In genomic region chr14:91300283-91300841, GRCh38 we compare ENCODE assay signal across 18 cellular contexts. TPM values are rescaled to one million over a fixed set of nuclear protein-coding genes. Genes with fewer than 3 reads are reported as not detected.
A peak's percentile ranks its signal among the peaks of the same experiment; 100 is the strongest.
DNase-seq lines count a peak whose midpoint lies in the region; FAIRE-seq lines count a peak whose summit lies in the region.
"Had no signal": no experiment of that assay in that cellular context is flagged by ENCODE, and none has a peak within 500 bp of the region (broad histone marks: within the 10 kb centered on the region; RNA-seq: fewer than 3 reads in every experiment).

No MANE protein-coding gene starts in this region.

- peak overlapping the region; percentile 73 for H3K27ac Mint-ChIP-seq in activated naive CD4-positive, alpha-beta T cell treated with anti-CD3 and anti-CD28 coated beads, Interleukin-2, amount 50 U/mL, for 24 hours
- H3K27ac Mint-ChIP-seq in activated T-helper 1 cell treated with anti-CD3 and anti-CD28 coated beads, Interleukin-12 subunit alpha, Interleukin-12 subunit beta, Interleukin-2, Interleukin-4 antibody, amounts not matched to agents 30 ng/mL and 10 ng/mL and 1 ng/mL, durations not matched to agents 14 hours and 24 hours and 36 hours = peak overlapping the region; percentile 62

- H3K9me3 Mint-ChIP-seq in activated naive CD4-positive, alpha-beta T cell treated with anti-CD3 and anti-CD28 coated beads, Interleukin-2, amount 50 U/mL, for 24 hours = no peaks in the 10 kb centered on the region
- no peaks in the 10 kb centered on the region for H3K9me3 Mint-ChIP-seq in activated T-helper 1 cell treated with anti-CD3 and anti-CD28 coated beads, Interleukin-12 subunit alpha, Interleukin-12 subunit beta, Interleukin-2, Interleukin-4 antibody, amounts not matched to agents 30 ng/mL and 10 ng/mL and 1 ng/mL, durations not matched to agents 14 hours and 24 hours and 36 hours
- H3K9me3 Mint-ChIP-seq: neural crest cell had no signal

- H3K27me3 Mint-ChIP-seq in activated naive CD4-positive, alpha-beta T cell treated with anti-CD3 and anti-CD28 coated beads, Interleukin-2, amount 50 U/mL, for 24 hours = no peaks in the 10 kb centered on the region
- no peaks in the 10 kb centered on the region for H3K27me3 Mint-ChIP-seq in activated T-helper 1 cell treated with anti-CD3 and anti-CD28 coated beads, Interleukin-12 subunit alpha, Interleukin-12 subunit beta, Interleukin-2, Interleukin-4 antibody, amounts not matched to agents 30 ng/mL and 10 ng/mL and 1 ng/mL, durations not matched to agents 14 hours and 24 hours and 36 hours (ENCODE audit: insufficient read depth)

- DNase-seq in activated naive CD4-positive, alpha-beta T cell treated with Interleukin-2 at 50 U/mL for 16 hours = no peak
- no peak for DNase-seq in activated T-helper 1 cell treated with anti-CD3 and anti-CD28 coated beads, Interleukin-12 subunit alpha, Interleukin-12 subunit beta, Interleukin-2, Interleukin-4 antibody, amounts not matched to agents 30 ng/mL and 10 ng/mL and 1 ng/mL, durations not matched to agents 14 hours and 24 hours and 36 hours (ENCODE audit: low spot score)
- peak; percentile 50 for DNase-seq in kidney tubule cell (ENCODE audit: low spot score)
- peak; percentile 28 for DNase-seq in urothelium cell line (ENCODE audit: low spot score)
- DNase-seq in NCI-H2171 treated with DMSO at 0.1 percent for 48 hours (lab: John Stamatoyannopoulos, UW) = no peak
- DNase-seq in mucosa of gallbladder (ENCODE audit: low spot score) = no peak
- no peak for DNase-seq in nucleus accumbens (lab: John Stamatoyannopoulos, UW)
- DNase-seq: activated CD4-positive, CD25-positive, alpha-beta regulatory T cell; AML-193; brain microvascular endothelial cell; left ventricle myocardium superior; Peyer's patch; sigmoid colon; stimulated activated CD4-positive, alpha-beta T cell treated with anti-CD3 and anti-CD28 coated beads, Interleukin-4, amount 100 ng/mL, for 24 hours; SW 1271; uterus had no signal

- peaks cover 43% of the 10 kb centered on the region for H3K4me1 Mint-ChIP-seq in activated naive CD4-positive, alpha-beta T cell treated with anti-CD3 and anti-CD28 coated beads, Interleukin-2, amount 50 U/mL, for 24 hours
- H3K4me1 Mint-ChIP-seq in activated T-helper 1 cell treated with anti-CD3 and anti-CD28 coated beads, Interleukin-12 subunit alpha, Interleukin-12 subunit beta, Interleukin-2, Interleukin-4 antibody, amounts not matched to agents 30 ng/mL and 10 ng/mL and 1 ng/mL, durations not matched to agents 14 hours and 24 hours and 36 hours (ENCODE audit: low read depth) = peaks cover 55% of the 10 kb centered on the region
- H3K4me1 Mint-ChIP-seq: neural crest cell had no signal

- peaks cover 37% of the 10 kb centered on the region for H3K36me3 Mint-ChIP-seq in activated naive CD4-positive, alpha-beta T cell treated with anti-CD3 and anti-CD28 coated beads, Interleukin-2, amount 50 U/mL, for 24 hours
- peaks cover 63% of the 10 kb centered on the region for H3K36me3 Mint-ChIP-seq in activated T-helper 1 cell treated with anti-CD3 and anti-CD28 coated beads, Interleukin-12 subunit alpha, Interleukin-12 subunit beta, Interleukin-2, Interleukin-4 antibody, amounts not matched to agents 30 ng/mL and 10 ng/mL and 1 ng/mL, durations not matched to agents 14 hours and 24 hours and 36 hours (ENCODE audit: low read depth)

- FAIRE-seq in urothelium cell line (lab: Jason Lieb, UNC) = no peak

- intact Hi-C loops in activated T-helper 1 cell treated with anti-CD3 and anti-CD28 coated beads, Interleukin-12 subunit alpha, Interleukin-12 subunit beta, Interleukin-2, Interleukin-4 antibody, amounts not matched to agents 30 ng/mL and 10 ng/mL and 1 ng/mL, durations not matched to agents 14 hours and 24 hours and 36 hours (cut with micrococcal nuclease) = loop anchor here (5.0 kb wide), 2 partner anchors 238 to 333 kb away; partner anchors contain the start of gene RPS6KA5

- H3K4me3 Mint-ChIP-seq in activated naive CD4-positive, alpha-beta T cell treated with anti-CD3 and anti-CD28 coated beads, Interleukin-2, amount 50 U/mL, for 24 hours = no peak overlapping the region
- H3K4me3 Mint-ChIP-seq in activated T-helper 1 cell treated with anti-CD3 and anti-CD28 coated beads, Interleukin-12 subunit alpha, Interleukin-12 subunit beta, Interleukin-2, Interleukin-4 antibody, amounts not matched to agents 30 ng/mL and 10 ng/mL and 1 ng/mL, durations not matched to agents 14 hours and 24 hours and 36 hours = no peak overlapping the region
- H3K4me3 Mint-ChIP-seq: neural crest cell had no signal

RNA-seq across cellular contexts. Expression of gene GPR68, which starts 55.9 kb away (rescaled TPM):
- 4.5 and 5.4 TPM in 2 replicates for total RNA-seq in activated T-helper 1 cell treated with anti-CD3 and anti-CD28 coated beads, Interleukin-12 subunit alpha, Interleukin-12 subunit beta, Interleukin-2, Interleukin-4 antibody, amounts not matched to agents 30 ng/mL and 10 ng/mL and 1 ng/mL, durations not matched to agents 14 hours and 24 hours and 36 hours
- 1.6 TPM for total RNA-seq in mucosa of gallbladder

Comparison
In these comparisons a context has a peak if more than half of its experiments do, and no peak if none do; other contexts are left out.
1. DNase-seq: peak in kidney tubule cell (single experiment) and urothelium cell line (single experiment); none in activated naive CD4-positive, alpha-beta T cell treated with Interleukin-2 at 50 U/mL for 16 hours (single experiment), activated T-helper 1 cell treated with anti-CD3 and anti-CD28 coated beads, Interleukin-12 subunit alpha, Interleukin-12 subunit beta, Interleukin-2, Interleukin-4 antibody, amounts not matched to agents 30 ng/mL and 10 ng/mL and 1 ng/mL, durations not matched to agents 14 hours and 24 hours and 36 hours (single experiment), NCI-H2171 treated with DMSO at 0.1 percent for 48 hours (single experiment), mucosa of gallbladder (single experiment) and nucleus accumbens (0 of 56).